In genomic region chr1:196147530-196147929, GRCh38 we compare ENCODE assay signal across 1 cellular context.
A peak's percentile ranks its signal among the peaks of the same experiment; 100 is the strongest.
TF ChIP-seq lines count a peak whose summit lies in the region.

No MANE protein-coding gene starts in this region.

TF ChIP-seq in K562, 482 proteins besides CTCF, POLR2A, EP300 and RAD21 (continued from another document):
- TF ChIP-seq CUX1 (CRISPR knock-in tag; IDR thresholded peaks at IDR 0.05): peak; percentile 97
